Comparison of ENCODE assay signal across 9 cellular contexts in genomic region chr3:191331443-191331842, GRCh38. TPM values are rescaled to one million over a fixed set of nuclear protein-coding genes. Genes with fewer than 3 reads are reported as not detected.
A peak's percentile ranks its signal among the peaks of the same experiment; 100 is the strongest.
DNase-seq lines count a peak whose midpoint lies in the region; ATAC-seq, FAIRE-seq and TF ChIP-seq lines count a peak whose summit lies in the region.
"Had no signal": no experiment of that assay in that cellular context is flagged by ENCODE, and none has a peak within 500 bp of the region (broad histone marks: within the 10 kb centered on the region; RNA-seq: fewer than 3 reads in every experiment).

No MANE protein-coding gene starts in this region.

- H3K27ac Mint-ChIP-seq in glutamatergic neuron (ENCODE audit: unreplicated experiment), result peak overlapping the region; percentile 99
- no peak overlapping the region for H3K27ac Mint-ChIP-seq in activated naive CD4-positive, alpha-beta T cell treated with anti-CD3 and anti-CD28 coated beads, Interleukin-2, amount 50 U/mL, for 72 hours

- H3K27ac ChIP-seq in SK-N-MC (no peak overlapping the region), spleen (peak overlapping the region; percentile 8 to 98 (median 96))

- intact Hi-C loops in spleen (cut with DNase I; ENCODE audit: low total_unique reads), result no loop called here

- H3K36me3 ChIP-seq in SK-N-MC (ENCODE audit: insufficient read depth, low read length) (no peaks in the 10 kb centered on the region), spleen (no peaks in the 10 kb centered on the region)

- H3K27me3 Mint-ChIP-seq in glutamatergic neuron (ENCODE audit: unreplicated experiment), result peaks cover 8% of the 10 kb centered on the region

- ATAC-seq in activated naive CD4-positive, alpha-beta T cell treated with anti-CD3 and anti-CD28 coated beads, Interleukin-2, amount 50 U/mL, for 72 hours, result no peak
- no peak for ATAC-seq in GM18868 (IDR thresholded peaks at IDR 0.05; ENCODE audit: unreplicated experiment)

- H3K9me3 Mint-ChIP-seq in glutamatergic neuron (ENCODE audit: unreplicated experiment), result peaks cover 15% of the 10 kb centered on the region
- H3K9me3 Mint-ChIP-seq in activated naive CD4-positive, alpha-beta T cell treated with anti-CD3 and anti-CD28 coated beads, Interleukin-2, amount 50 U/mL, for 72 hours, result peaks cover 0 to 4% of the 10 kb centered on the region in 2 donors

- H3K4me3 ChIP-seq in SK-N-MC (peak overlapping the region; percentile 91), spleen (peak overlapping the region in 7 of 8 donors; percentile 59 to 90 (median 67))

- no peak overlapping the region for H3K9ac ChIP-seq in SK-N-MC (ENCODE audit: insufficient read length)

- peaks cover 36% of the 10 kb centered on the region for H3K4me1 Mint-ChIP-seq in glutamatergic neuron (ENCODE audit: low read depth, unreplicated experiment)

- H3K4me3 Mint-ChIP-seq in glutamatergic neuron (ENCODE audit: unreplicated experiment), result peak overlapping the region; percentile 97

- no peaks in the 10 kb centered on the region for H3K36me3 Mint-ChIP-seq in glutamatergic neuron (ENCODE audit: unreplicated experiment)
- peaks cover 12 to 17% of the 10 kb centered on the region in 2 donors for H3K36me3 Mint-ChIP-seq in activated naive CD4-positive, alpha-beta T cell treated with anti-CD3 and anti-CD28 coated beads, Interleukin-2, amount 50 U/mL, for 72 hours

- no peak for TF ChIP-seq POLR2A in spleen (IDR thresholded peaks at IDR 0.05)

- no peaks in the 10 kb centered on the region for H3K9me3 ChIP-seq in SK-N-MC (ENCODE audit: low read depth, low read length)
- H3K9me3 ChIP-seq in spleen, result no peaks in the 10 kb centered on the region

- TF ChIP-seq CTCF in glutamatergic neuron (IDR thresholded peaks at IDR 0.05; ENCODE audit: partially characterized antibody, unreplicated experiment) (no peak), spleen (IDR thresholded peaks at IDR 0.05 in 8 of 11, conservative IDR thresholded peaks at IDR 0.05 in 3 of 11) (no peak), D721Med (IDR thresholded peaks at IDR 0.05; ENCODE audit: insufficient read depth, missing control alignments) (no peak)

- DNase-seq in GM18507 (ENCODE audit: extremely low spot score, insufficient read length, low read depth) (no peak), SK-N-MC (ENCODE audit: low read depth, low spot score) (no peak), glutamatergic neuron (no peak), spleen (no peak), SIG-M5 treated with dmso at 0.1 percent for 504 hours (lab: John Stamatoyannopoulos, UW; ENCODE audit: unreplicated experiment) (no peak), D721Med (ENCODE audit: insufficient read length, low spot score) (no peak)
- no peak for DNase-seq in activated naive CD4-positive, alpha-beta T cell treated with anti-CD3 and anti-CD28 coated beads, Interleukin-2, amount 50 U/mL, for 72 hours (ENCODE audit: low spot score in 2 of 2)
- DNase-seq: T1000 had no signal

- peaks cover 0 to 10% (median 0%) of the 10 kb centered on the region in 7 donors for H3K27me3 ChIP-seq in spleen (replicated peaks in 1 of 7)

- peaks cover 25 to 80% (median 69%) of the 10 kb centered on the region in 6 donors for H3K4me1 ChIP-seq in spleen

- WGBS in spleen, 5 donors, result 50 to 72% (median 62%) methylated on average over 3 of the region's 3 CpGs

- FAIRE-seq in GM18507 (lab: Jason Lieb, UNC) (peak; percentile 33), D721Med (lab: Jason Lieb, UNC) (no peak)

RNA-seq across cellular contexts. Expression of gene UTS2B, which starts 1.1 kb away (rescaled TPM):
- total RNA-seq in glutamatergic neuron (ENCODE audit: unreplicated experiment) (not detected), spleen (1 to 10 TPM in 3 of 7 donors, under 1 TPM in 3, not detected in 1; 0.25 to 3.2 (median 1.1) TPM)
- polyA plus RNA-seq in spleen, result under 1 TPM; 0.20 to 0.54 (median 0.29) TPM
- total RNA-seq in activated naive CD4-positive, alpha-beta T cell treated with anti-CD3 and anti-CD28 coated beads, Interleukin-2, amount 50 U/mL, for 72 hours, result not detected

RNA-seq across cellular contexts. Expression of gene CCDC50, which starts 2.2 kb away (rescaled TPM):
- 144 TPM for total RNA-seq in glutamatergic neuron (ENCODE audit: unreplicated experiment)
- 100 to 1,000 TPM; 100 to 167 (median 117) TPM for total RNA-seq in spleen
- polyA plus RNA-seq in spleen, result 10 to 100 TPM; 42.5 to 57.7 (median 42.7) TPM
- total RNA-seq in activated naive CD4-positive, alpha-beta T cell treated with anti-CD3 and anti-CD28 coated beads, Interleukin-2, amount 50 U/mL, for 72 hours, result 10 to 100 TPM in 1 of 2 donors, 1 to 10 TPM in 1; 5.6 to 10.9 TPM

Comparison
In these comparisons a context has a peak if more than half of its experiments do, and no peak if none do; other contexts are left out.
1. RNA of gene CCDC50, which starts 2.2 kb away (total RNA-seq): 144 TPM in glutamatergic neuron (single experiment) and 100 to 167 TPM in spleen; 5.6 to 10.9 TPM in activated naive CD4-positive, alpha-beta T cell treated with anti-CD3 and anti-CD28 coated beads, Interleukin-2, amount 50 U/mL, for 72 hours; every median in the first group is over 4 times any median in the second.